8 cellular contexts compared by ENCODE assay signal in the genomic region with DNA sequence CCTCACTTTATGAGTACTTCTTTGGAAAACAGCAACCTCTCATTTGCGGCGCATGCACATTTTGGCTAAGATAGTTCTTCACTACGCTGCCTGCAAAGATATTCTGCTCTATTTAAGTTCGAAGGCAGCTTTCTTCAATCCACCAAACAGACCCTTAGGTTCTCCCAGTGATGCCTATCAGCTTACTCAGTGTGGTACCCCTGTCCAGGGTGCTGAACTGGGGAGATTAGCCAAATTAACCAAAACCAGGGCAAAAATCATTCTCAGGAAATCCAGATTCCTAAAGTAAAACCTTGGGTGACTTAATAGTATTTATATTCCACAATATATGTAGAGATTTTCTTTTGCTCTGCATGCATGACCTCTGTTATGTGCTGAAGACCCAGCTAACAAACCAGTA.
DNase-seq lines count a peak whose midpoint lies in the region; ATAC-seq, FAIRE-seq and TF ChIP-seq lines count a peak whose summit lies in the region.
"Had no signal": no experiment of that assay in that cellular context is flagged by ENCODE, and none has a peak within 500 bp of the region (broad histone marks: within the 10 kb centered on the region; RNA-seq: fewer than 3 reads in every experiment).

No MANE protein-coding gene starts in this region.

- no peaks in the 10 kb centered on the region for H3K36me3 Mint-ChIP-seq in neural crest cell (ENCODE audit: low read depth)

- no peak overlapping the region for H3K4me3 Mint-ChIP-seq in neural crest cell

- H3K4me1 Mint-ChIP-seq in neural crest cell, result no peaks in the 10 kb centered on the region

- no peaks in the 10 kb centered on the region for H3K36me3 ChIP-seq in bronchial epithelial cell (ENCODE audit: control insufficient read depth, insufficient read depth, low read length)

- no peak for ATAC-seq in HG02938 (IDR thresholded peaks at IDR 0.05; ENCODE audit: unreplicated experiment)

- H3K4me3 ChIP-seq in bronchial epithelial cell (ENCODE audit: low read depth, low read length), result no peak overlapping the region

- no peak overlapping the region for H3K27ac Mint-ChIP-seq in neural crest cell (ENCODE audit: unreplicated experiment)

- TF ChIP-seq CTCF in GM20000 (IDR thresholded peaks at IDR 0.05; ENCODE audit: extremely low read depth, missing control alignments) (no peak), bronchial epithelial cell (IDR thresholded peaks at IDR 0.05; ENCODE audit: insufficient read depth, low read length, severe bottlenecking) (no peak), neural crest cell (conservative IDR thresholded peaks at IDR 0.05) (no peak)

- no peaks in the 10 kb centered on the region for H3K9me3 Mint-ChIP-seq in neural crest cell

- no peak for FAIRE-seq in bronchial epithelial cell (lab: Jason Lieb, UNC)

- DNase-seq in GM20000 (ENCODE audit: low spot score) (peak; percentile 4), LoVo (ENCODE audit: low spot score) (peak; percentile 27), bronchial epithelial cell (ENCODE audit: low read depth) (peak; percentile 10), neural crest cell (ENCODE audit: low read depth, low spot score) (peak; percentile 62), NCI-H1436 (lab: John Stamatoyannopoulos, UW) (no peak)
- no peak for DNase-seq in stimulated activated CD8-positive, alpha-beta memory T cell treated with anti-CD3 and anti-CD28 coated beads, Interleukin-4, amount 100 ng/mL, for 48 hours
- DNase-seq: activated CD4-positive, alpha-beta T cell treated with anti-CD3 and anti-CD28 coated beads for 4 hours had no signal

- peaks cover 16% of the 10 kb centered on the region for H3K27me3 Mint-ChIP-seq in neural crest cell (ENCODE audit: low read depth)

- no peaks in the 10 kb centered on the region for H3K27me3 ChIP-seq in bronchial epithelial cell (ENCODE audit: control insufficient read depth, insufficient read depth, low read length)

Comparison
In these comparisons a context has a peak if more than half of its experiments do, and no peak if none do; other contexts are left out.
1. DNase-seq: peak in GM20000 (single experiment), LoVo (single experiment), bronchial epithelial cell (single experiment) and neural crest cell (single experiment); none in stimulated activated CD8-positive, alpha-beta memory T cell treated with anti-CD3 and anti-CD28 coated beads, Interleukin-4, amount 100 ng/mL, for 48 hours (single experiment) and NCI-H1436 (single experiment).